16 cellular contexts compared by ENCODE assay signal in the genomic region with DNA sequence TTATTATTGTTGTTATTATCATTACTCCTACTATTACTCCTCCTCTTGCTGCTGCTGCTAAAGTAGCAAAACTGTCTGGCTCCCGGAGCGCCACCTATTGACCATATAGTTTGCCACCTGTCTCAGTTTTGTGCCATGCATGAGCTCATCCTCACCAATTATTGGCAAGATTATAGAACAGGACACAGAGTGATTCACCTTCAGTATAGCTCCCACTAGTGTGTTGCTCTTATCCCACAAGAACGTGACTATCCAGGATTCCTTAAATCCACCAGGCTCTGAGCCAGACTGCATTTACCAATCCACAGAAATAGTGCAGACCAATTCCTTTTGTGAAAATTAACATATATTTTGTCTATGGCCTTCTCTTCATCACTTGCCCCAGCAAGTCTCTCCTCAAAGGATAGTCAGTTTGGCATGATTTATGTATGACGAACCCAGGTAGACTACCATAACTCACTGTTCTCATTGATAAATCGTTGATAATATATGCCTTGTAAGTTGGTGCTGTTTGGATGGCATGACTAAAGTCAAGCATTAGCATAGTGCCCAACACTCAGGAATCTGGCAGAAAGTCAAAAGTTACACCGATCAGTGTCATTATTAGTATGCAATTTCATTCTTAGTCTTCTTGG.
DNase-seq lines count a peak whose midpoint lies in the region; ATAC-seq, FAIRE-seq and TF ChIP-seq lines count a peak whose summit lies in the region.
"Had no signal": no experiment of that assay in that cellular context is flagged by ENCODE, and none has a peak within 500 bp of the region (broad histone marks: within the 10 kb centered on the region; RNA-seq: fewer than 3 reads in every experiment).

No MANE protein-coding gene starts in this region.

- no peaks in the 10 kb centered on the region for H3K9me3 ChIP-seq in mammary epithelial cell (replicated peaks; ENCODE audit: insufficient read depth, low read length)
- H3K9me3 ChIP-seq in keratinocyte (ENCODE audit: control insufficient read depth, low read depth, low read length) = no peaks in the 10 kb centered on the region
- no peaks in the 10 kb centered on the region for H3K9me3 ChIP-seq in MM.1S (replicated peaks; ENCODE audit: insufficient read depth, low read length)

- H3K27me3 ChIP-seq in mammary epithelial cell (ENCODE audit: insufficient read depth, low read length) (no peaks in the 10 kb centered on the region), keratinocyte (ENCODE audit: control insufficient read depth, extremely low read depth, insufficient read depth, low read length) (no peaks in the 10 kb centered on the region), MM.1S (replicated peaks; ENCODE audit: insufficient read depth, low read length) (no peaks in the 10 kb centered on the region)

- CTCF ChIA-PET in mammary epithelial cell (lab: Charles Lee; ENCODE audit: low non-redundant PET) = interaction anchor here (0.5 kb wide), 1 partner anchor 30 kb away, joined by 3 read pairs; no protein-coding TSS in a partner anchor

- no peaks in the 10 kb centered on the region for H3K9me1 ChIP-seq in keratinocyte (ENCODE audit: control insufficient read depth, extremely low read depth, insufficient read depth, low read length)

- peak; percentile 77 for FAIRE-seq in HTR-8/SVneo (lab: Jason Lieb, UNC)
- peak; percentile 93 for FAIRE-seq in keratinocyte (lab: Jason Lieb, UNC)

- no peaks in the 10 kb centered on the region for H3K79me2 ChIP-seq in mammary epithelial cell (ENCODE audit: insufficient read depth, low read length)
- no peaks in the 10 kb centered on the region for H3K79me2 ChIP-seq in keratinocyte (ENCODE audit: control insufficient read depth, insufficient read depth, low read length)
- H3K79me2 ChIP-seq in MM.1S (ENCODE audit: low read length) = no peaks in the 10 kb centered on the region

- no peaks in the 10 kb centered on the region for H3K9me2 ChIP-seq in MM.1S (replicated peaks; ENCODE audit: insufficient read depth, low read length)

- intact Hi-C loops in mammary epithelial cell (cut with micrococcal nuclease) = no loop called here

- H4K20me1 ChIP-seq in mammary epithelial cell (ENCODE audit: insufficient read depth, low read length) (no peaks in the 10 kb centered on the region), keratinocyte (ENCODE audit: control insufficient read depth, extremely low read depth, insufficient read depth, low read length) (no peaks in the 10 kb centered on the region), MM.1S (ENCODE audit: insufficient read depth, low read length) (no peaks in the 10 kb centered on the region)

- dilution Hi-C loops in mammary epithelial cell (cut with HindIII; ENCODE audit: low sequenced_read_pairs) = no loop called here
- dilution Hi-C loops in keratinocyte (cut with MboI; ENCODE audit: extremely low pct_ligation_motif_present, low sequenced_read_pairs) = no loop called here

- H3K4me1 ChIP-seq in mammary epithelial cell (ENCODE audit: insufficient read depth, low read length) = peaks cover 26% of the 10 kb centered on the region
- H3K4me1 ChIP-seq in keratinocyte (ENCODE audit: control insufficient read depth, extremely low read depth, insufficient read depth, low read length) = peaks cover 32% of the 10 kb centered on the region
- no peaks in the 10 kb centered on the region for H3K4me1 ChIP-seq in MM.1S (ENCODE audit: low read length)

- ATAC-seq in HG03108 (IDR thresholded peaks at IDR 0.05; ENCODE audit: unreplicated experiment) = no peak
- ATAC-seq: right cardiac atrium, T-cell had no signal

- H3K36me3 ChIP-seq in mammary epithelial cell (ENCODE audit: insufficient read depth, low read length) (no peaks in the 10 kb centered on the region), keratinocyte (ENCODE audit: control insufficient read depth in 2 of 2, extremely low read depth in 1 of 2, insufficient read depth in 2 of 2, low read length in 2 of 2) (no peaks in the 10 kb centered on the region), MM.1S (replicated peaks; ENCODE audit: insufficient read depth, low read length) (no peaks in the 10 kb centered on the region)

- no peak for DNase-seq in HTR-8/SVneo (ENCODE audit: insufficient read length, low spot score)
- DNase-seq in mammary epithelial cell = peak; percentile 41
- DNase-seq in keratinocyte (ENCODE audit: low read depth, low spot score) = peak; percentile 79
- no peak for DNase-seq in MM.1S
- no peak for DNase-seq in ureter (ENCODE audit: low spot score)
- no peak for DNase-seq in dedifferentiated amniotic fluid mesenchymal stem cell (ENCODE audit: extremely low spot score)
- DNase-seq: AML-193; head of caudate nucleus; NCI-H1048; NCI-H2107; RPMI8226; stimulated activated CD4-positive, alpha-beta T cell treated with anti-CD3 and anti-CD28 coated beads, Interleukin-1b, Interleukin-23, amount 100 ng/mL, for 48 hours; T-cell had no signal

- in situ Hi-C loops in mammary epithelial cell (cut with MboI; ENCODE audit: low sequenced_read_pairs in 2 of 2) = no loop called here

- 44% methylated on average over 6 of the region's 6 CpGs for WGBS in mammary epithelial cell (ENCODE audit: low coverage, missing lambda C conversion rate)

- no peak overlapping the region for H2AFZ ChIP-seq in mammary epithelial cell (ENCODE audit: low read depth, low read length)
- H2AFZ ChIP-seq in keratinocyte (ENCODE audit: control insufficient read depth, low read length) = no peak overlapping the region
- no peak overlapping the region for H2AFZ ChIP-seq in MM.1S (ENCODE audit: low read length)

- H3K4me2 ChIP-seq in mammary epithelial cell (ENCODE audit: insufficient read depth, low read depth, low read length) (no peak overlapping the region), keratinocyte (ENCODE audit: control insufficient read depth, extremely low read depth, insufficient read depth, low read depth, low read length) (peak overlapping the region; percentile 37), MM.1S (ENCODE audit: low read depth, low read length) (no peak overlapping the region)

- TF ChIP-seq CTCF in C4-2B (conservative IDR thresholded peaks at IDR 0.05) (peak; percentile 24), mammary epithelial cell (conservative IDR thresholded peaks at IDR 0.05 in 1 of 2, IDR thresholded peaks at IDR 0.05 in 1 of 2; ENCODE audit: extremely low read depth in 1 of 2, insufficient read depth in 1 of 2, low read depth in 1 of 2, low read length in 2 of 2) (peak; percentile 32 to 38), keratinocyte (optimal IDR thresholded peaks at IDR 0.05 in 1 of 3, IDR thresholded peaks at IDR 0.05 in 1 of 3, conservative IDR thresholded peaks at IDR 0.05 in 1 of 3; ENCODE audit: extremely low read depth in 1 of 3, insufficient read depth in 2 of 3, low read length in 3 of 3) (peak; percentile 53 to 74 (median 65)), MM.1S (IDR thresholded peaks at IDR 0.05; ENCODE audit: low read length) (no peak)

- no peak overlapping the region for H3K4me3 ChIP-seq in mammary epithelial cell (replicated peaks in 1 of 3; ENCODE audit: insufficient read depth in 1 of 3, low read depth in 2 of 3, low read length in 3 of 3)
- no peak overlapping the region for H3K4me3 ChIP-seq in keratinocyte (ENCODE audit: control insufficient read depth in 2 of 3, extremely low read depth in 1 of 3, insufficient read depth in 2 of 3, low read depth in 1 of 3, low read length in 3 of 3)
- H3K4me3 ChIP-seq in MM.1S (ENCODE audit: low read length) = no peak overlapping the region

- no peak overlapping the region for H3K27ac ChIP-seq in C4-2B
- H3K27ac ChIP-seq in mammary epithelial cell (ENCODE audit: insufficient read depth, low read depth, low read length) = peak overlapping the region; percentile 70
- H3K27ac ChIP-seq in keratinocyte (ENCODE audit: control insufficient read depth, insufficient read depth, low read length) = peak overlapping the region; percentile 96
- no peak overlapping the region for H3K27ac ChIP-seq in MM.1S (ENCODE audit: low read length)

- no peaks in the 10 kb centered on the region for H3F3A ChIP-seq in MM.1S (ENCODE audit: insufficient read depth, low read length)

- BruUV-seq in mammary epithelial cell (replicated peaks; lab: Mats Ljungman, UMichigan) = no TSS peak

- H3K9ac ChIP-seq in mammary epithelial cell (ENCODE audit: insufficient read depth, low read length) (no peak overlapping the region), keratinocyte (ENCODE audit: control insufficient read depth, extremely low read depth, insufficient read depth, low read length) (no peak overlapping the region), MM.1S (ENCODE audit: low read length) (no peak overlapping the region)

Comparison
In these comparisons a context has a peak if more than half of its experiments do, and no peak if none do; other contexts are left out.
1. H3K27ac ChIP-seq: peak in mammary epithelial cell (single experiment) and keratinocyte (single experiment); none in C4-2B (single experiment) and MM.1S (single experiment).
2. DNase-seq: peak in mammary epithelial cell (single experiment) and keratinocyte (single experiment); none in HTR-8/SVneo (single experiment), MM.1S (single experiment), ureter (single experiment) and dedifferentiated amniotic fluid mesenchymal stem cell (single experiment).